ENCODE assay signal across 8 cellular contexts in the genomic region with DNA sequence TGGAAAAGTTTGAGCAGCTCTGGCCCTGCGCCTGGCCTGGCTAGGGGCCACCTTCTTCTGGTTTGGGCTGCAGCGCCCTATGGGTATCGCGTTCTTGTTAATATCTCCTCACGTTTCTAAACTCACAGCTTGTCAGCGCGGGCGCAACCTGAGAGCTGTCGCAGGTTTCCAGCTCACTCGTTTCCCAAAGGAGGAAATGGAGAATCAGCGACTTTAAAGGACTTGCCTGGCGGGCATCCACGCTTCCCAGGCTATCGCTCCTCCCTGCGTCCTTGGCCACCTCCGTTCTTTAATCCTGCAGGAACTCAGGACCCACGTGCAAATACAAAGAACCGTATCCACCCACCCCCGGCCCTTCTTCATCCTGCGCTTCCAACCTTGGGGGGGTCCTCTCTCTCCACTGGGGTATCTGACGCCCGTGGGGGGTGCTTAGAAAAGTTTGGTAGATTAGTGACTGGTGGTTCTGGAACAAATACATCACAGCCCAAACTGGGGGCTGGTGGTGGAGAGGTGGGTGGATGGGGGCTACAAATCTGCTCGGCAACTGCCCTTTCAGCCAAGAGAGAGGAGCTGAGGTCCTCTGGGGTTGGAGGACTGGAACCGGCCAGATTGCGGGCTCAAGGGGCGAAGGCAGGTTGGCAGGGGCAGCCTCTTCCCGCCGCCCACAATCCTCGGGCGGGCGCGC. TPM values are rescaled to one million over a fixed set of nuclear protein-coding genes. Genes with fewer than 3 reads are reported as not detected.
DNase-seq lines count a peak whose midpoint lies in the region; TF ChIP-seq lines count a peak whose summit lies in the region.

No MANE protein-coding gene starts in this region.

- H3K27ac ChIP-seq in SJCRH30, result peak overlapping the region; percentile 93

- TF ChIP-seq CTCF in BJ (IDR thresholded peaks at IDR 0.05; ENCODE audit: insufficient read depth, low read depth, low read length) (no peak), kidney epithelial cell (IDR thresholded peaks at IDR 0.05; ENCODE audit: insufficient read depth, low read length, poor library complexity, severe bottlenecking) (no peak)

- CTCF ChIA-PET in BJ (lab: Yijun Ruan, JAX), result interaction anchor here (0.6 to 2.3 kb wide), 6 partner anchors 11 to 47 kb away, joined by 3 to 8 read pairs (median 4); no protein-coding TSS in a partner anchor

- H3K36me3 ChIP-seq in BJ (ENCODE audit: control insufficient read depth, insufficient read depth, low read length) (no peaks in the 10 kb centered on the region), SJCRH30 (peaks cover 11% of the 10 kb centered on the region), kidney epithelial cell (ENCODE audit: control insufficient read depth, insufficient read depth, low read length) (no peaks in the 10 kb centered on the region)

- peaks cover 27% of the 10 kb centered on the region for H3K4me1 ChIP-seq in SJCRH30

- DNase-seq in BJ (ENCODE audit: low read depth) (no peak), HK-2 (ENCODE audit: unreplicated experiment) (peak; percentile 16), SJCRH30 (peak; percentile 76 to 85), cerebellar cortex (ENCODE audit: low spot score) (peak; percentile 54), kidney epithelial cell (ENCODE audit: low read depth) (no peak), SKM-1 treated with dmso at 0.1 percent for 144 hours (lab: John Stamatoyannopoulos, UW; ENCODE audit: unreplicated experiment) (no peak), activated gamma-delta T cell (lab: John Stamatoyannopoulos, UW) (no peak)
- peak; percentile 21 to 39 for DNase-seq in stimulated activated CD4-positive, alpha-beta T cell treated with anti-CD3 and anti-CD28 coated beads, Interleukin-2, amount 100 ng/mL, for 24 hours

- H3K27me3 ChIP-seq in BJ (ENCODE audit: control insufficient read depth, insufficient read depth, low read length) (no peaks in the 10 kb centered on the region), SJCRH30 (no peaks in the 10 kb centered on the region), kidney epithelial cell (ENCODE audit: control insufficient read depth, insufficient read depth, low read length) (no peaks in the 10 kb centered on the region)

- no peaks in the 10 kb centered on the region for H3K9me3 ChIP-seq in SJCRH30 (replicated peaks)

- H3K4me3 ChIP-seq in BJ (ENCODE audit: low read depth, low read length) (peak overlapping the region; percentile 96), SJCRH30 (peak overlapping the region; percentile 79), kidney epithelial cell (ENCODE audit: low read depth, low read length) (peak overlapping the region; percentile 76)

- POLR2A ChIA-PET in BJ (lab: Charles Lee), result interaction anchor here (0.5 to 1.0 kb wide), 5 partner anchors 18 to 1275 kb away, joined by 3 to 8 read pairs (median 4); a partner anchor contains a TSS

RNA-seq across cellular contexts. Expression of a gene that starts 0.6 kb away (rescaled TPM):
- 307 and 428 TPM in 2 replicates for polyA plus RNA-seq in BJ (2011; rRNA removed)
- polyA minus RNA-seq in BJ (2011; rRNA and poly(A)+ RNA removed), result 144 and 184 TPM in 2 replicates
- total RNA-seq in SJCRH30 (2014; rRNA removed; shearing (Covaris generic)), result 178 and 195 TPM in 2 replicates
- total RNA-seq in kidney epithelial cell, result 259 and 265 TPM in 2 replicates

Comparison
In these comparisons a context has a peak if more than half of its experiments do, and no peak if none do; other contexts are left out.
1. DNase-seq: peak in HK-2 (single experiment), SJCRH30 (2 of 2), cerebellar cortex (single experiment) and stimulated activated CD4-positive, alpha-beta T cell treated with anti-CD3 and anti-CD28 coated beads, Interleukin-2, amount 100 ng/mL, for 24 hours (2 of 2); none in BJ (single experiment), kidney epithelial cell (single experiment), SKM-1 treated with dmso at 0.1 percent for 144 hours (single experiment) and activated gamma-delta T cell (single experiment).
2. Peak in every context shown above with its lines, with median percentiles within 50 percentile points of each other: H3K4me3 ChIP-seq.